Comparison of ENCODE assay signal across 20 cellular contexts in the genomic region with DNA sequence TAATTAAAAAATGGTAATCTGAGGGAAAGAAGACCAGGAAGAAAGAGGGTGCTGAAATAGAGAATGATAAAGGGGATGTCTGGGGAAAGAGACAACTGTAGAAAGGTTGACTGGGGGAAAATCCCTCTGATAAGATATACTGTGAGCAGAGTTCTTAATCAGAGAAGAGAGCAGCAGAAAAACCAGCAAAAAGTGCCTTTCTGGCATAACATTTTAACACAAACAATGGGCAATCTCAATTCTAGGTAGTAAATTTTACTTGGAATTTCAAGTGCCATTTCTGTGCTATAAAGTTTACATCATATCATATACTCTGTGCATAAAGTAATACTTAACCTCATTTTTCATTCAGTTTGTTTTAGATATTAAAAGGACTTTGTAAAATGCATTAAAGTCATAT.
DNase-seq lines count a peak whose midpoint lies in the region; ATAC-seq and TF ChIP-seq lines count a peak whose summit lies in the region.
"Had no signal": no experiment of that assay in that cellular context is flagged by ENCODE, and none has a peak within 500 bp of the region (broad histone marks: within the 10 kb centered on the region; RNA-seq: fewer than 3 reads in every experiment).

No MANE protein-coding gene starts in this region.

- peaks cover 7 to 13% of the 10 kb centered on the region in 2 experiments for H3K4me1 ChIP-seq in SK-N-SH (ENCODE audit: control insufficient read depth in 1 of 2, insufficient read depth in 2 of 2, low read depth in 1 of 2, low read length in 1 of 2)
- H3K4me1 ChIP-seq in aorta (ENCODE audit: control insufficient read depth in 1 of 2, insufficient read depth in 2 of 2, low read length in 2 of 2), result peaks cover 0 to 2% of the 10 kb centered on the region in 2 donors
- H3K4me1 ChIP-seq: BLaER1 treated with 17β-estradiol and CSF1 and Interleukin-3, amounts not matched to agents 10 nM and 100 nM had no signal

- H3K4me3 ChIP-seq in SK-N-SH (ENCODE audit: low read depth in 2 of 2, low read length in 1 of 2) (no peak overlapping the region), aorta (ENCODE audit: low read length in 2 of 2) (no peak overlapping the region)
- H3K4me3 ChIP-seq: BLaER1 treated with 17β-estradiol and CSF1 and Interleukin-3, amounts not matched to agents 10 nM and 100 nM; GM12878; GM23248 had no signal

- no peak for ATAC-seq in SK-N-SH treated with all-trans-retinoic acid at 6 μM for 48 hours
- ATAC-seq in aorta (ENCODE audit: low FRiP score), result peak; percentile 31
- ATAC-seq: GM12878, HCT116 had no signal

- no peak for TF ChIP-seq POLR2A in erythroblast (IDR thresholded peaks at IDR 0.05; ENCODE audit: low read length)

- POLR2A ChIA-PET in SK-N-SH (lab: Yijun Ruan, JAX), result no interaction called here

- H4K20me1 ChIP-seq in SK-N-SH (ENCODE audit: insufficient read depth), result no peaks in the 10 kb centered on the region
- H4K20me1 ChIP-seq: BLaER1 treated with 17β-estradiol and CSF1 and Interleukin-3, amounts not matched to agents 10 nM and 100 nM had no signal

- H3K9me2 ChIP-seq in SK-N-SH, result no peaks in the 10 kb centered on the region; the same call in 1 of the 2 replicates

- CTCF ChIA-PET in SK-N-SH (lab: Yijun Ruan, JAX), result interaction anchor here (1.2 to 14.5 kb wide), 7 partner anchors 14 to 707 kb away, joined by 3 to 182 read pairs (median 4); no protein-coding TSS in a partner anchor

- TF ChIP-seq EP300 in SK-N-SH (IDR thresholded peaks at IDR 0.05; ENCODE audit: borderline replicate concordance in 1 of 2, low read depth in 1 of 2, low read length in 1 of 2), result no peak

- H3K4me2 ChIP-seq in SK-N-SH, result no peak overlapping the region
- H3K4me2 ChIP-seq: BLaER1 treated with 17β-estradiol and CSF1 and Interleukin-3, amounts not matched to agents 10 nM and 100 nM had no signal

- TF ChIP-seq RAD21 in SK-N-SH (IDR thresholded peaks at IDR 0.05; ENCODE audit: low read length), result no peak

- H3K36me3 ChIP-seq in SK-N-SH (replicated peaks in 1 of 2; ENCODE audit: control insufficient read depth in 1 of 2, insufficient read depth in 2 of 2, low read length in 1 of 2), result no peaks in the 10 kb centered on the region
- no peaks in the 10 kb centered on the region for H3K36me3 ChIP-seq in aorta (ENCODE audit: control insufficient read depth in 1 of 2, insufficient read depth in 2 of 2, low read length in 1 of 2)
- H3K36me3 ChIP-seq: BE2C; BLaER1 treated with 17β-estradiol and CSF1 and Interleukin-3, amounts not matched to agents 10 nM and 100 nM had no signal

- no peaks in the 10 kb centered on the region for H3K9me3 ChIP-seq in SK-N-SH
- no peaks in the 10 kb centered on the region for H3K9me3 ChIP-seq in aorta (ENCODE audit: control insufficient read depth, low read length)
- H3K9me3 ChIP-seq: BE2C; BLaER1 treated with 17β-estradiol and CSF1 and Interleukin-3, amounts not matched to agents 10 nM and 100 nM had no signal

- H2AFZ ChIP-seq in SK-N-SH (ENCODE audit: low read depth), result no peak overlapping the region
- H2AFZ ChIP-seq: GM23248 had no signal

- H3F3A ChIP-seq in SK-N-SH (replicated peaks; ENCODE audit: insufficient read depth), result peaks cover 22% of the 10 kb centered on the region

- no peak for TF ChIP-seq CTCF in SK-N-SH (IDR thresholded peaks at IDR 0.05)

- no peaks in the 10 kb centered on the region for H3K79me2 ChIP-seq in SK-N-SH (ENCODE audit: insufficient read depth)

- H3K9ac ChIP-seq in SK-N-SH, result no peak overlapping the region
- H3K9ac ChIP-seq: BLaER1 treated with 17β-estradiol and CSF1 and Interleukin-3, amounts not matched to agents 10 nM and 100 nM; GM23248 had no signal

- H3K27me3 ChIP-seq in SK-N-SH (ENCODE audit: insufficient read depth), result no peaks in the 10 kb centered on the region
- no peaks in the 10 kb centered on the region for H3K27me3 ChIP-seq in aorta (ENCODE audit: control insufficient read depth in 1 of 2, insufficient read depth in 2 of 2, low read length in 1 of 2)
- H3K27me3 ChIP-seq: BE2C; BLaER1 treated with 17β-estradiol and CSF1 and Interleukin-3, amounts not matched to agents 10 nM and 100 nM had no signal

- intact Hi-C loops in aorta (cut with DNase I), result no loop called here

- H3K27ac ChIP-seq in SK-N-SH (ENCODE audit: low read depth in 2 of 2, low read length in 1 of 2) (no peak overlapping the region), aorta (ENCODE audit: low read depth in 1 of 2, low read length in 2 of 2) (peak overlapping the region in 1 of 2 donors; percentile 76)
- H3K27ac ChIP-seq: 22Rv1; BLaER1 treated with 17β-estradiol and CSF1 and Interleukin-3, amounts not matched to agents 10 nM and 100 nM; GM23248 had no signal

- DNase-seq in SK-N-SH (no peak), erythroblast (lab: John Stamatoyannopoulos, UW) (peak; percentile 16), aorta (no peak), nucleus accumbens (lab: John Stamatoyannopoulos, UW) (no peak), NOMO-1 treated with dmso at 0.1 percent for 144 hours (lab: John Stamatoyannopoulos, UW; ENCODE audit: unreplicated experiment) (no peak)
- DNase-seq: AML-193; BE2C; CD4-positive, alpha-beta T cell; CD8-positive, alpha-beta memory T cell; DMS 273 treated with DMSO at 0.1 percent for 48 hours; DMS79; EL; GDM1; GM23248; H9 had no signal

TF ChIP-seq in SK-N-SH treated with all-trans-retinoic acid at 6 μM for 48 hours, 23 proteins besides CTCF, POLR2A, EP300 and RAD21:
- TF ChIP-seq BACH2 (CRISPR knock-in tag; IDR thresholded peaks at IDR 0.05; ENCODE audit: borderline replicate concordance) (no peak), ISL1 (CRISPR knock-in tag; IDR thresholded peaks at IDR 0.05) (peak; percentile 91)

TF ChIP-seq in SK-N-SH, 30 proteins besides CTCF, POLR2A, EP300 and RAD21:
- no peak for TF ChIP-seq IRF3 (IDR thresholded peaks at IDR 0.05; ENCODE audit: low read depth, low read length)
- TF ChIP-seq MAX (IDR thresholded peaks at IDR 0.05; ENCODE audit: low read depth), result no peak
- no peak for TF ChIP-seq TEAD4 (IDR thresholded peaks at IDR 0.05; ENCODE audit: borderline replicate concordance, insufficient read depth)
- no peak for TF ChIP-seq TCF12 (IDR thresholded peaks at IDR 0.05)
- TF ChIP-seq NFIC (IDR thresholded peaks at IDR 0.05; ENCODE audit: borderline replicate concordance), result no peak
- no peak for TF ChIP-seq TAF1 (IDR thresholded peaks at IDR 0.05; ENCODE audit: borderline replicate concordance, low read depth, low read length)
- no peak for TF ChIP-seq CHD2 (IDR thresholded peaks at IDR 0.05; ENCODE audit: low read length, partially characterized antibody)
- TF ChIP-seq GABPA (IDR thresholded peaks at IDR 0.05; ENCODE audit: low read depth), result no peak
- TF ChIP-seq GATA2 (CRISPR knock-in tag; IDR thresholded peaks at IDR 0.05), result no peak
- no peak for TF ChIP-seq RCOR1 (IDR thresholded peaks at IDR 0.05; ENCODE audit: low read length)
- TF ChIP-seq ZBTB33 (IDR thresholded peaks at IDR 0.05; ENCODE audit: borderline replicate concordance, low read depth), result no peak
- TF ChIP-seq, protein P1, sequence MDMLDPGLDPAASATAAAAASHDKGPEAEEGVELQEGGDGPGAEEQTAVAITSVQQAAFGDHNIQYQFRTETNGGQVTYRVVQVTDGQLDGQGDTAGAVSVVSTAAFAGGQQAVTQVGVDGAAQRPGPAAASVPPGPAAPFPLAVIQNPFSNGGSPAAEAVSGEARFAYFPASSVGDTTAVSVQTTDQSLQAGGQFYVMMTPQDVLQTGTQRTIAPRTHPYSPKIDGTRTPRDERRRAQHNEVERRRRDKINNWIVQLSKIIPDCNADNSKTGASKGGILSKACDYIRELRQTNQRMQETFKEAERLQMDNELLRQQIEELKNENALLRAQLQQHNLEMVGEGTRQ (IDR thresholded peaks at IDR 0.05; ENCODE audit: borderline replicate concordance, low read depth, low read length), result no peak
- TF ChIP-seq POLR2AphosphoS5 (IDR thresholded peaks at IDR 0.05; ENCODE audit: low read depth, low read length), result no peak
- TF ChIP-seq FOXJ3 (CRISPR knock-in tag; IDR thresholded peaks at IDR 0.05), result no peak

Comparison
In these comparisons a context has a peak if more than half of its experiments do, and no peak if none do; other contexts are left out.
1. DNase-seq: peak in erythroblast (2 of 2); none in SK-N-SH (single experiment), aorta (0 of 2), nucleus accumbens (0 of 56) and NOMO-1 treated with dmso at 0.1 percent for 144 hours (single experiment).